ENCODE assay signal across 27 cellular contexts in the genomic region with DNA sequence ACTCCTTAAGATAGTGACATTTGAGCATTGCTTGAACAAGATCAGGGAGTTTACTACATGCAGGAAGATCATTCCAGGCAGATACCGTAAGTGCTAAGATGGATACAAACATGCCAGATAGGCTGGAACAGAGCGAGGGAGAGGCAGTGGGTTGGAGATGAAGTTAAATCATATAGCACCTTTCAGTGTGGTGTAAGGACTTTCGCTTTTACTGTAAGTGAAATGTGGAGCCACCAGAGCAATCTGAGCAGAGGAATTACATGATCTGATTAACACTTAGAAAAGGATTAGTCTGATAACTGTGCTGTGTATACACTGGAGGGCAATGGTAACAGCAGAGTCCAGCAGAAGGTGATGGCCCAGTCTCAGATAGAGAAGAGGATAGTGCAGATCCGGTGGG.
"Had no signal": no experiment of that assay in that cellular context is flagged by ENCODE, and none has a peak within 500 bp of the region (broad histone marks: within the 10 kb centered on the region; RNA-seq: fewer than 3 reads in every experiment).

No MANE protein-coding gene starts in this region.

- H3K27me3 Mint-ChIP-seq: activated CD4-positive, alpha-beta T cell treated with anti-CD3 and anti-CD28 coated beads, Interleukin-2, amount 10 ng/mL, durations not matched to agents 7 days and 5 days; progenitor cell of endocrine pancreas; stimulated activated memory B cell treated with anti-CD40 and anti-IgM and Interleukin-4, amounts not matched to agents 10 μg/mL and 1 μg/mL and 100 μg/mL, for 72 hours had no signal

- H3K36me3 ChIP-seq: brain microvascular endothelial cell, left ventricle myocardium inferior, ovary, tibial nerve, WERI-Rb-1 had no signal

- ATAC-seq: activated CD4-positive, CD25-positive, alpha-beta regulatory T cell treated with anti-CD3 and anti-CD28 coated beads, Interleukin-2, amount 50 U/mL, for 24 hours; sciatic nerve; stimulated activated memory B cell treated with anti-CD40 and anti-IgM and Interleukin-4, amounts not matched to agents 10 μg/mL and 1 μg/mL and 100 μg/mL, for 72 hours had no signal

- H3K9me3 Mint-ChIP-seq: activated CD4-positive, alpha-beta memory T cell treated with anti-CD3 and anti-CD28 coated beads, Interleukin-2, amount 10 ng/mL, durations not matched to agents 7 days and 5 days had no signal

- H3K36me3 Mint-ChIP-seq: stimulated activated memory B cell treated with anti-CD40 and anti-IgM and Interleukin-4, amounts not matched to agents 10 μg/mL and 1 μg/mL and 100 μg/mL, for 72 hours had no signal

- H3K4me3 Mint-ChIP-seq: activated CD4-positive, alpha-beta memory T cell treated with anti-CD3 and anti-CD28 coated beads, Interleukin-2, amount 10 ng/mL, durations not matched to agents 7 days and 5 days; activated CD4-positive, alpha-beta T cell treated with anti-CD3 and anti-CD28 coated beads, Interleukin-2, amount 10 ng/mL, durations not matched to agents 7 days and 5 days; activated T-cell treated with anti-CD3 and anti-CD28 coated beads, Interleukin-2, amount 50 U/mL, for 4 hours; stimulated activated memory B cell treated with anti-CD40 and anti-IgM and Interleukin-4, amounts not matched to agents 10 μg/mL and 1 μg/mL and 100 μg/mL, for 72 hours; T-helper 1 cell treated with Interleukin-12 subunit alpha and Interleukin-12 subunit beta and Interleukin-4 antibody, amounts not matched to agents 30 μg/mL and 1 μg/mL, for 36 hours had no signal

- H3K4me1 Mint-ChIP-seq: activated CD4-positive, alpha-beta memory T cell treated with anti-CD3 and anti-CD28 coated beads, Interleukin-2, amount 10 ng/mL, durations not matched to agents 7 days and 5 days; activated CD4-positive, alpha-beta T cell treated with anti-CD3 and anti-CD28 coated beads, Interleukin-2, amount 10 ng/mL, durations not matched to agents 7 days and 5 days; stimulated activated memory B cell treated with anti-CD40 and anti-IgM and Interleukin-4, amounts not matched to agents 10 μg/mL and 1 μg/mL and 100 μg/mL, for 72 hours had no signal

- H3K4me1 ChIP-seq: left ventricle myocardium inferior had no signal

- H3K27ac ChIP-seq: brain microvascular endothelial cell, coronary artery, dorsolateral prefrontal cortex, left ventricle myocardium inferior, ovary, skin epidermis, tibial nerve, WERI-Rb-1 had no signal

- H3K27ac Mint-ChIP-seq: activated CD4-positive, alpha-beta memory T cell treated with anti-CD3 and anti-CD28 coated beads, Interleukin-2, amount 10 ng/mL, durations not matched to agents 7 days and 5 days; activated CD4-positive, alpha-beta T cell treated with anti-CD3 and anti-CD28 coated beads, Interleukin-2, amount 10 ng/mL, durations not matched to agents 7 days and 5 days; progenitor cell of endocrine pancreas; stimulated activated memory B cell treated with anti-CD40 and anti-IgM and Interleukin-4, amounts not matched to agents 10 μg/mL and 1 μg/mL and 100 μg/mL, for 72 hours; T-helper 1 cell treated with Interleukin-12 subunit alpha and Interleukin-12 subunit beta and Interleukin-4 antibody, amounts not matched to agents 30 μg/mL and 1 μg/mL, for 36 hours had no signal

- H3K9me3 ChIP-seq: ovary, tibial nerve had no signal

- H3K27me3 ChIP-seq: brain microvascular endothelial cell, dorsolateral prefrontal cortex, ovary, tibial nerve had no signal

- DNase-seq: activated CD4-positive, alpha-beta memory T cell treated with anti-CD3 and anti-CD28 coated beads, Interleukin-2, amount 10 ng/mL, durations not matched to agents 7 days and 5 days; activated CD4-positive, alpha-beta T cell treated with anti-CD3 and anti-CD28 coated beads, Interleukin-2, amount 10 ng/mL, durations not matched to agents 7 days and 5 days; activated CD8-positive, alpha-beta memory T cell treated with anti-CD3 and anti-CD28 coated beads, Interleukin-2, amount 50 U/mL, for 48 hours; activated naive CD4-positive, alpha-beta T cell; activated T-cell treated with anti-CD3 and anti-CD28 coated beads, Interleukin-2, amount 50 U/mL, for 4 hours; amniotic stem cell; brain microvascular endothelial cell; dorsolateral prefrontal cortex; effector memory CD4-positive, alpha-beta T cell; glutamatergic neuron; left ventricle myocardium inferior; ovary; stimulated activated CD4-positive, alpha-beta T cell treated with anti-CD3 and anti-CD28 coated beads, Interleukin-12 subunit alpha, Interleukin-12 subunit beta, amount 100 ng/mL, for 4 hours; stimulated activated CD4-positive, alpha-beta T cell treated with anti-CD3 and anti-CD28 coated beads, Interleukin-4, amount 100 ng/mL, for 4 hours; stimulated activated CD8-positive, alpha-beta memory T cell treated with anti-CD3 and anti-CD28 coated beads, Interleukin-4, amount 100 ng/mL, for 48 hours; SW 1271; T1000; WERI-Rb-1 had no signal

- H3K4me3 ChIP-seq: coronary artery, dorsolateral prefrontal cortex, left ventricle myocardium inferior, lung, ovary, skin epidermis, tibial nerve had no signal
